1 cellular context compared by ENCODE assay signal in the genomic region with DNA sequence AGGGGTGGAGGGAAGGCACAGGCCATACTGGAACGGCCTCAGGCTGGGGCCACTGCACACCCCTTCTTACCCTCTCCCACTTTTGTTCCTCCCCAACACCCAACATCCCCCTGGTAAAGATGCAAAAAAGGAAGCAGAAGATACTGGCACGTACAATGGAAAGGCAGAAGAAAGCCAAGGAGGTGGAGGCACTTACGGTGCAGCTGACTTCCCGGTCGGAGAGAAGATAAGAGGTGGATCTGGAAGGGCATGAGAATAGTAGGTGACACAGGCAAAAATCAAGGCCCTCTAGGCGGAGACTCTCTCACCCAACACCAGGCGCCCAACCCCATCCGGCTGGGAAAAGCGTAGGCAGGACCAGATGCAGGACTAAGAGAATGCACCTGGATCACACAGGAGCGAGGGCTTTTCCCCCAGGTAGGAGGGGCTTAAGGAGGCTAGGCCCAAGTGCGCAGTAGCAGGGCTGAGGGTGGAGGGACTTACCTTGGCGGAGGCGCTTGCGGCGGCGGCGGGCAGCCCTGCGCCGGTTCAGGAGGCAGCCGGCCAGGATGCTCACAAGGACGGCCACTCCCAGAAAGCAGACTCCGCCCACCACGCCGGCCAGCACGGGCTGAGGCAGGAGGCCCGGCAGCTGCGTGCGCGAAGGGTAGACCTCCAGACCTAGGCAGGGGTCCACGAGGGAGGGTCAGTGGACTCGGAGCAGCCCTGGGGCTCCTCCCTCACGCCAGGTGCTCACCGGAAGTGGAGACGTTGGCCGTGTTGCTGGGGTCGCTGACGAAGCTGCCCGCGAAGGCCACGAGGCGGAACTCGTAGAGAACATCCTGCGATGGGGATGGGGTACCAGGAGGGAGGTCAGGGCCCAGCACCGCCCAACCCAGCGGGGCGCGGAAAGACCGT.
TF ChIP-seq lines count a peak whose summit lies in the region.

No MANE protein-coding gene starts in this region.

TF ChIP-seq in K562, 482 proteins besides CTCF, POLR2A, EP300 and RAD21 (continues in another document):
- TF ChIP-seq PYGO2 (tag; IDR thresholded peaks at IDR 0.05) (no peak), ZNF354B (CRISPR knock-in tag; IDR thresholded peaks at IDR 0.05) (no peak), HDGF (IDR thresholded peaks at IDR 0.05) (no peak), PTRF (tag; IDR thresholded peaks at IDR 0.05) (no peak), ZNF764 (CRISPR knock-in tag; IDR thresholded peaks at IDR 0.05; ENCODE audit: low read depth) (no peak), ZNF431 (CRISPR knock-in tag; IDR thresholded peaks at IDR 0.05) (no peak), CHD7 (IDR thresholded peaks at IDR 0.05; ENCODE audit: low read depth, low read length) (no peak), BHLHE40 (IDR thresholded peaks at IDR 0.05; ENCODE audit: low read length) (peak; percentile 40; the same call in 1 of the 2 replicates), KHSRP (IDR thresholded peaks at IDR 0.05) (no peak), RAD51 (IDR thresholded peaks at IDR 0.05; ENCODE audit: borderline replicate concordance, low read depth) (no peak), ZNF134 (CRISPR knock-in tag; conservative IDR thresholded peaks at IDR 0.05) (no peak), ZNF592 (IDR thresholded peaks at IDR 0.05) (no peak), XRCC5 (IDR thresholded peaks at IDR 0.05; ENCODE audit: low read depth, low read length) (0 out of 2 replicates have a peak, but pooled peaks have one; percentile 32), HDAC1 (IDR thresholded peaks at IDR 0.05) (no peak), NBN (IDR thresholded peaks at IDR 0.05; ENCODE audit: low read depth) (no peak), ZNF24 (IDR thresholded peaks at IDR 0.05) (no peak), RBFOX2 (IDR thresholded peaks at IDR 0.05; ENCODE audit: low read depth, low read length) (peak; percentile 53)
- TF ChIP-seq, protein P1, sequence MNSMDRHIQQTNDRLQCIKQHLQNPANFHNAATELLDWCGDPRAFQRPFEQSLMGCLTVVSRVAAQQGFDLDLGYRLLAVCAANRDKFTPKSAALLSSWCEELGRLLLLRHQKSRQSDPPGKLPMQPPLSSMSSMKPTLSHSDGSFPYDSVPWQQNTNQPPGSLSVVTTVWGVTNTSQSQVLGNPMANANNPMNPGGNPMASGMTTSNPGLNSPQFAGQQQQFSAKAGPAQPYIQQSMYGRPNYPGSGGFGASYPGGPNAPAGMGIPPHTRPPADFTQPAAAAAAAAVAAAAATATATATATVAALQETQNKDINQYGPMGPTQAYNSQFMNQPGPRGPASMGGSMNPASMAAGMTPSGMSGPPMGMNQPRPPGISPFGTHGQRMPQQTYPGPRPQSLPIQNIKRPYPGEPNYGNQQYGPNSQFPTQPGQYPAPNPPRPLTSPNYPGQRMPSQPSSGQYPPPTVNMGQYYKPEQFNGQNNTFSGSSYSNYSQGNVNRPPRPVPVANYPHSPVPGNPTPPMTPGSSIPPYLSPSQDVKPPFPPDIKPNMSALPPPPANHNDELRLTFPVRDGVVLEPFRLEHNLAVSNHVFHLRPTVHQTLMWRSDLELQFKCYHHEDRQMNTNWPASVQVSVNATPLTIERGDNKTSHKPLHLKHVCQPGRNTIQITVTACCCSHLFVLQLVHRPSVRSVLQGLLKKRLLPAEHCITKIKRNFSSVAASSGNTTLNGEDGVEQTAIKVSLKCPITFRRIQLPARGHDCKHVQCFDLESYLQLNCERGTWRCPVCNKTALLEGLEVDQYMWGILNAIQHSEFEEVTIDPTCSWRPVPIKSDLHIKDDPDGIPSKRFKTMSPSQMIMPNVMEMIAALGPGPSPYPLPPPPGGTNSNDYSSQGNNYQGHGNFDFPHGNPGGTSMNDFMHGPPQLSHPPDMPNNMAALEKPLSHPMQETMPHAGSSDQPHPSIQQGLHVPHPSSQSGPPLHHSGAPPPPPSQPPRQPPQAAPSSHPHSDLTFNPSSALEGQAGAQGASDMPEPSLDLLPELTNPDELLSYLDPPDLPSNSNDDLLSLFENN (IDR thresholded peaks at IDR 0.05; ENCODE audit: low read depth in 2 of 2, low read length in 2 of 2), result no peak
- TF ChIP-seq, protein P2, sequence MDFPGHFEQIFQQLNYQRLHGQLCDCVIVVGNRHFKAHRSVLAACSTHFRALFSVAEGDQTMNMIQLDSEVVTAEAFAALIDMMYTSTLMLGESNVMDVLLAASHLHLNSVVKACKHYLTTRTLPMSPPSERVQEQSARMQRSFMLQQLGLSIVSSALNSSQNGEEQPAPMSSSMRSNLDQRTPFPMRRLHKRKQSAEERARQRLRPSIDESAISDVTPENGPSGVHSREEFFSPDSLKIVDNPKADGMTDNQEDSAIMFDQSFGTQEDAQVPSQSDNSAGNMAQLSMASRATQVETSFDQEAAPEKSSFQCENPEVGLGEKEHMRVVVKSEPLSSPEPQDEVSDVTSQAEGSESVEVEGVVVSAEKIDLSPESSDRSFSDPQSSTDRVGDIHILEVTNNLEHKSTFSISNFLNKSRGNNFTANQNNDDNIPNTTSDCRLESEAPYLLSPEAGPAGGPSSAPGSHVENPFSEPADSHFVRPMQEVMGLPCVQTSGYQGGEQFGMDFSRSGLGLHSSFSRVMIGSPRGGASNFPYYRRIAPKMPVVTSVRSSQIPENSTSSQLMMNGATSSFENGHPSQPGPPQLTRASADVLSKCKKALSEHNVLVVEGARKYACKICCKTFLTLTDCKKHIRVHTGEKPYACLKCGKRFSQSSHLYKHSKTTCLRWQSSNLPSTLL (IDR thresholded peaks at IDR 0.05), result no peak
